ENCODE assay signal across 9 cellular contexts in the genomic region with DNA sequence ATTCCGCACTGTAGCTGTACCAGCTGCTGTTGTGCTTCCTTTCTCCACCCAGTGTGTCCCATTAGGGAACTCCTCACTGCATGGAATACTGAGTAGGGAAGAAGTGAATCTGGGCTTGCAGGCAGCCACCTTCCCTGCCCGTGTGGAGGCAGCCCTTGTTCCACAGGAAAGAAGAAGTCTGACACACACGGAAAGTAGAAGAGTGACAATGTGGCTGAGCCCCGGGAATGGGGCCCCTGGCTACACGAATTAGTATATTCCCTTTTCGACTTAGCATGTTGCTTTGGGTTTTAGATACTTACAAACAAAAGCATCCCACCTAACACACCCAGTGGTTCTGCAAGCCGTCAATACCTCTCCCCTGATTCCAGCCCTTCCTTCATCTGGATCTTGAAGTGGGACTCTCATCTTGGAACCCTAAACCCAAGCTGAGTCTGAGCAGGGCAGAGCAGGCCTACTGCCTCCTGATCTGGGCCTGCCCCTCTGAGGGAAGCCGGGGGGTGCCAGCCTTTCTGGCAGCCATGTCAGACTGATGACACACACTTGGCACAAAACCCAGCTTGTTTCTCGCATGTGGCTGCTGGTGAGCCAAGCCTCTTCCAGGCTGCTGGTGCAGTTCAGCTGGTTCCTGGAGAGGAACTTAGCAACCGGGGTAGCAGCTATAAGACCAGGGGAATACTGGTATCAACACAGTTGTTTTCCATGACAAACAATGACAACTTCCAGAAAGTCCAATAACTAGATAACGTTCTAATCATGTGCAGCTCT.
DNase-seq lines count a peak whose midpoint lies in the region; ATAC-seq, FAIRE-seq and TF ChIP-seq lines count a peak whose summit lies in the region.
"Had no signal": no experiment of that assay in that cellular context is flagged by ENCODE, and none has a peak within 500 bp of the region (broad histone marks: within the 10 kb centered on the region; RNA-seq: fewer than 3 reads in every experiment).

No MANE protein-coding gene starts in this region.

- H3K4me1 Mint-ChIP-seq in WTC11 = peaks cover 7% of the 10 kb centered on the region
- H3K4me1 Mint-ChIP-seq in immature natural killer cell = no peaks in the 10 kb centered on the region

- H3K36me3 Mint-ChIP-seq in WTC11 = peaks cover 13% of the 10 kb centered on the region; the same call in 1 of the 2 replicates
- H3K36me3 Mint-ChIP-seq in immature natural killer cell = no peaks in the 10 kb centered on the region

- H3K9me3 Mint-ChIP-seq in WTC11 = no peaks in the 10 kb centered on the region
- no peaks in the 10 kb centered on the region for H3K9me3 Mint-ChIP-seq in immature natural killer cell

- POLR2A ChIA-PET in WTC11 (lab: Charles Lee) = no interaction called here

- H3K27me3 Mint-ChIP-seq in WTC11 (ENCODE audit: low read depth) (no peaks in the 10 kb centered on the region), immature natural killer cell (ENCODE audit: low read depth in 3 of 3) (peaks cover 0 to 7% (median 3%) of the 10 kb centered on the region in 3 donors)

- FAIRE-seq in H54 (lab: Jason Lieb, UNC) = no peak

- H3K27ac Mint-ChIP-seq in WTC11 = 0 out of 2 replicates have a peak overlapping the region, but pooled peaks have one; percentile 33
- no peak overlapping the region for H3K27ac Mint-ChIP-seq in immature natural killer cell

- no peak overlapping the region for H3K4me3 Mint-ChIP-seq in WTC11
- H3K4me3 Mint-ChIP-seq in immature natural killer cell = no peak overlapping the region

- no peak for TF ChIP-seq CTCF in WTC11 (IDR thresholded peaks at IDR 0.05)

- CTCF ChIA-PET in WTC11 (lab: Charles Lee) = interaction anchor here (0.9 to 4.0 kb wide), 4 partner anchors 10 to 253 kb away, joined by 3 to 18 read pairs (median 7); no protein-coding TSS in a partner anchor

- ATAC-seq in WTC11 (no peak), GM19455 (IDR thresholded peaks at IDR 0.05; ENCODE audit: unreplicated experiment) (no peak)

- DNase-seq in H54 (ENCODE audit: insufficient read length, low spot score) (peak; percentile 41), WTC11 (ENCODE audit: low spot score) (no peak), globus pallidus (ENCODE audit: low spot score) (peak; percentile 85), pulmonary artery endothelial cell (ENCODE audit: low read depth, low spot score) (peak; percentile 58), immature natural killer cell (no peak)
- DNase-seq in stimulated activated CD8-positive, alpha-beta memory T cell treated with anti-CD3 and anti-CD28 coated beads, Interleukin-4, amount 100 ng/mL, for 48 hours = no peak
- no peak for DNase-seq in activated CD4-positive, alpha-beta T cell treated with anti-CD3 and anti-CD28 coated beads for 1 hour
- DNase-seq: activated CD8-positive, alpha-beta memory T cell treated with anti-CD3 and anti-CD28 coated beads, Interleukin-2, amount 50 U/mL, for 48 hours had no signal

- no peak for TF ChIP-seq POLR2A in H54 (IDR thresholded peaks at IDR 0.05; ENCODE audit: low read depth, low read length)

TF ChIP-seq in WTC11, 78 proteins besides CTCF, POLR2A, EP300 and RAD21:
- TF ChIP-seq ZNF671 (CRISPR knock-in tag; IDR thresholded peaks at IDR 0.05) (no peak), USF1 (CRISPR knock-in tag; IDR thresholded peaks at IDR 0.05) (no peak), GRHL2 (CRISPR knock-in tag; IDR thresholded peaks at IDR 0.05; ENCODE audit: insufficient replicate concordance, severe bottlenecking) (no peak)
TF ChIP-seq in WTC11: peak in this region for 0.

Comparison
In these comparisons a context has a peak if more than half of its experiments do, and no peak if none do; other contexts are left out.
1. DNase-seq: peak in H54 (single experiment), globus pallidus (single experiment) and pulmonary artery endothelial cell (single experiment); none in WTC11 (single experiment), immature natural killer cell (0 of 3), stimulated activated CD8-positive, alpha-beta memory T cell treated with anti-CD3 and anti-CD28 coated beads, Interleukin-4, amount 100 ng/mL, for 48 hours (single experiment) and activated CD4-positive, alpha-beta T cell treated with anti-CD3 and anti-CD28 coated beads for 1 hour (single experiment).